ENCODE assay signal across 16 cellular contexts in the genomic region with DNA sequence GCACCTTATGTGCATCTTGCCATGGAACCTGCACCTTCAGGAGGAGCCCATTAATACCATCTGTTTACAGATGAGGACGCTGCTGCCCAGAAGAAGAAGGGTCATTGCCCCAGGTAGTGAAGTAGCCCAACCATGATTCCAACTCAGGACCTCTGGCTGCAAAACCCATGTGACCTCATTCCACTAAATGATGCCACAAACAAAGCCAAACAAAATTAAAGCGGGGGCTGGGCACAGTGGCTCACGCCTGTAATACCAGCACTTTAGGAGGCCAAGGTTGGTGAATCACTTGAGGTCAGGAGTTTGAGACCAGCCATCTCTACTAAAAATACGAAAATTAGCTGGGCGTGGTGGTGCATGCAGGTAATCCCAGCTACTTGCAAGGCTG.
"Had no signal": no experiment of that assay in that cellular context is flagged by ENCODE, and none has a peak within 500 bp of the region (broad histone marks: within the 10 kb centered on the region; RNA-seq: fewer than 3 reads in every experiment).

No MANE protein-coding gene starts in this region.

- H3K9me3 ChIP-seq: heart right ventricle, left lung, stomach, thyroid gland, vagina had no signal

- DNase-seq: effector memory CD4-positive, alpha-beta T cell; heart right ventricle; hypothalamus; left lung; mesenchymal stem cell; naive B cell; stimulated activated CD4-positive, alpha-beta T cell treated with anti-CD3 and anti-CD28 coated beads, Interleukin-12 subunit alpha, Interleukin-12 subunit beta, amount 100 ng/mL, for 4 hours; stimulated activated naive CD4-positive, alpha-beta T cell; stomach; substantia nigra; thyroid gland had no signal

- H3K27ac ChIP-seq: heart right ventricle, left lung, skin epidermis, stomach, thyroid gland, vagina had no signal

- ATAC-seq: esophagus mucosa, heart right ventricle, left lung, sciatic nerve had no signal

- H3K4me3 ChIP-seq: heart right ventricle, left lung, lung, skin epidermis, stomach, thyroid gland, vagina had no signal

- H3K27me3 ChIP-seq: heart right ventricle, left lung, stomach, thyroid gland, vagina had no signal

- H3K36me3 ChIP-seq: thyroid gland, vagina had no signal

- H3K4me1 ChIP-seq: heart right ventricle, left lung, stomach had no signal
